9 cellular contexts compared by ENCODE assay signal in genomic region chr1:2275796-2276536, GRCh38. TPM values are rescaled to one million over a fixed set of nuclear protein-coding genes. Genes with fewer than 3 reads are reported as not detected.
A peak's percentile ranks its signal among the peaks of the same experiment; 100 is the strongest.
DNase-seq lines count a peak whose midpoint lies in the region; ATAC-seq, FAIRE-seq and TF ChIP-seq lines count a peak whose summit lies in the region.
"Had no signal": no experiment of that assay in that cellular context is flagged by ENCODE, and none has a peak within 500 bp of the region (broad histone marks: within the 10 kb centered on the region; RNA-seq: fewer than 3 reads in every experiment).

No MANE protein-coding gene starts in this region.

- no peak overlapping the region for H3K9ac ChIP-seq in HepG2 (ENCODE audit: insufficient read depth, low read depth, low read length)

- no peak for TF ChIP-seq POLR2A in HepG2 (IDR thresholded peaks at IDR 0.05; ENCODE audit: insufficient read depth in 1 of 2, low read depth in 2 of 2, low read length in 2 of 2)
- no peak for TF ChIP-seq POLR2A in thyroid gland (IDR thresholded peaks at IDR 0.05)

- H3K4me3 ChIP-seq in HepG2 (replicated peaks in 1 of 3; ENCODE audit: insufficient read depth in 1 of 3, low read depth in 2 of 3, low read length in 3 of 3) (no peak overlapping the region), thyroid gland (replicated peaks in 1 of 3) (no peak overlapping the region)

- peaks cover 82% of the 10 kb centered on the region for H3K79me2 ChIP-seq in HepG2 (ENCODE audit: insufficient read depth, low read length)

- H3K27me3 Mint-ChIP-seq in activated CD4-positive, alpha-beta memory T cell treated with anti-CD3 and anti-CD28 coated beads, Interleukin-2, amount 10 ng/mL, durations not matched to agents 7 days and 5 days = no peaks in the 10 kb centered on the region
- H3K27me3 Mint-ChIP-seq in activated CD4-positive, alpha-beta memory T cell treated with anti-CD3 and anti-CD28 coated beads for 36 hours = no peaks in the 10 kb centered on the region

- WGBS in HepG2 (ENCODE audit: low lambda C conversion rate) = 69% methylated on average over 9 of the region's 14 CpGs
- 13 to 22% methylated on average over 11 to 14 of the region's 14 CpGs for WGBS in thyroid gland, 2 donors

- no peak for DNase-seq in activated CD4-positive, alpha-beta memory T cell treated with anti-CD3 and anti-CD28 coated beads, Interleukin-2, amount 10 ng/mL, durations not matched to agents 7 days and 5 days
- DNase-seq in activated CD4-positive, alpha-beta memory T cell treated with anti-CD3 and anti-CD28 coated beads for 36 hours = no peak
- DNase-seq in amniotic epithelial cell (ENCODE audit: low read depth) (peak; percentile 87), HepG2 (ENCODE audit: low spot score) (no peak), thyroid gland (peak; percentile 85 to 86), NOMO-1 (lab: John Stamatoyannopoulos, UW; ENCODE audit: unreplicated experiment in 2 of 2) (no peak), mucosa of gallbladder (ENCODE audit: low spot score) (no peak), NCI-H1092 treated with DMSO at 0.1 percent for 48 hours (lab: John Stamatoyannopoulos, UW) (no peak)
- DNase-seq: COR-L47 had no signal

- peak overlapping the region; percentile 2 for H3K27ac ChIP-seq in HepG2 (ENCODE audit: extremely low read length, insufficient read depth, low read length)
- peak overlapping the region; percentile 66 to 75 (median 72) for H3K27ac ChIP-seq in thyroid gland

- no TSS peak for BruUV-seq in HepG2 (replicated peaks; lab: Mats Ljungman, UMichigan)

- H3K27ac Mint-ChIP-seq in activated CD4-positive, alpha-beta memory T cell treated with anti-CD3 and anti-CD28 coated beads, Interleukin-2, amount 10 ng/mL, durations not matched to agents 7 days and 5 days = peak overlapping the region; percentile 52
- H3K27ac Mint-ChIP-seq in activated CD4-positive, alpha-beta memory T cell treated with anti-CD3 and anti-CD28 coated beads for 36 hours = no peak overlapping the region

- in situ Hi-C loops in HepG2 (cut with HindIII; ENCODE audit: extremely low pct_ligation_motif_present, low pct_unique_long_range_greater_than_20kb) = no loop called here

- H3K4me1 Mint-ChIP-seq in activated CD4-positive, alpha-beta memory T cell treated with anti-CD3 and anti-CD28 coated beads, Interleukin-2, amount 10 ng/mL, durations not matched to agents 7 days and 5 days = peaks cover 21% of the 10 kb centered on the region
- peaks cover 49% of the 10 kb centered on the region for H3K4me1 Mint-ChIP-seq in activated CD4-positive, alpha-beta memory T cell treated with anti-CD3 and anti-CD28 coated beads for 36 hours (ENCODE audit: low read depth)

- no peaks in the 10 kb centered on the region for H3K9me3 Mint-ChIP-seq in activated CD4-positive, alpha-beta memory T cell treated with anti-CD3 and anti-CD28 coated beads, Interleukin-2, amount 10 ng/mL, durations not matched to agents 7 days and 5 days
- H3K9me3 Mint-ChIP-seq in activated CD4-positive, alpha-beta memory T cell treated with anti-CD3 and anti-CD28 coated beads for 36 hours = no peaks in the 10 kb centered on the region

- H3K4me1 ChIP-seq in HepG2 (ENCODE audit: insufficient read depth, low read length) (peaks cover 60% of the 10 kb centered on the region), thyroid gland (peaks cover 84 to 91% of the 10 kb centered on the region in 2 donors)

- H3K4me2 ChIP-seq in HepG2 (ENCODE audit: low read depth, low read length) = no peak overlapping the region

- intact Hi-C loops in activated CD4-positive, alpha-beta memory T cell treated with anti-CD3 and anti-CD28 coated beads for 36 hours (cut with micrococcal nuclease) = no loop called here
- intact Hi-C loops in HepG2 (cut with micrococcal nuclease; ENCODE audit: unreplicated experiment) = no loop called here
- intact Hi-C loops in thyroid gland (cut with DNase I) = no loop called here

- H4K20me1 ChIP-seq in HepG2 (ENCODE audit: insufficient read depth, low read length) = peaks cover 58% of the 10 kb centered on the region

- TF ChIP-seq EP300 in HepG2 (IDR thresholded peaks at IDR 0.05; ENCODE audit: low read depth in 2 of 2, low read length in 2 of 2) (no peak), HepG2 (CRISPR knock-in tag; IDR thresholded peaks at IDR 0.05; ENCODE audit: borderline replicate concordance) (no peak)

- no peak overlapping the region for H2AFZ ChIP-seq in HepG2 (ENCODE audit: low read length)

- no peak for ATAC-seq in HepG2

- H3K36me3 ChIP-seq in HepG2 (replicated peaks in 1 of 2; ENCODE audit: control insufficient read depth in 1 of 2, insufficient read depth in 2 of 2, low read length in 2 of 2) (peaks cover 3 to 14% of the 10 kb centered on the region in 2 experiments; a peak in 3 of 5 replicates), thyroid gland (no peaks in the 10 kb centered on the region)

- FAIRE-seq in HepG2 (lab: Jason Lieb, UNC) = no peak

- H3K9me3 ChIP-seq in HepG2 (ENCODE audit: low read length) (no peaks in the 10 kb centered on the region), thyroid gland (no peaks in the 10 kb centered on the region)

- H3K27me3 ChIP-seq in HepG2 (ENCODE audit: control insufficient read depth in 1 of 2, insufficient read depth in 2 of 2, low read length in 2 of 2) = no peaks in the 10 kb centered on the region
- H3K27me3 ChIP-seq in thyroid gland = no peaks in the 10 kb centered on the region

- CTCF ChIA-PET in activated CD4-positive, alpha-beta memory T cell treated with anti-CD3 and anti-CD28 coated beads, Interleukin-2, amount 10 ng/mL, durations not matched to agents 7 days and 5 days (lab: Charles Lee) = no interaction called here
- CTCF ChIA-PET in activated CD4-positive, alpha-beta memory T cell treated with anti-CD3 and anti-CD28 coated beads for 36 hours (lab: Charles Lee) = no interaction called here
- CTCF ChIA-PET in HepG2 (lab: Yijun Ruan, JAX; ENCODE audit: low intra/inter-chr PET ratio, low total read pairs) = no interaction called here

- H3K36me3 Mint-ChIP-seq in activated CD4-positive, alpha-beta memory T cell treated with anti-CD3 and anti-CD28 coated beads, Interleukin-2, amount 10 ng/mL, durations not matched to agents 7 days and 5 days (ENCODE audit: low read depth) = peaks cover 36% of the 10 kb centered on the region
- peaks cover 8% of the 10 kb centered on the region for H3K36me3 Mint-ChIP-seq in activated CD4-positive, alpha-beta memory T cell treated with anti-CD3 and anti-CD28 coated beads for 36 hours

- no peak for TF ChIP-seq RAD21 in HepG2 (CRISPR knock-in tag; IDR thresholded peaks at IDR 0.05)

- POLR2A ChIA-PET in activated CD4-positive, alpha-beta memory T cell treated with anti-CD3 and anti-CD28 coated beads, Interleukin-2, amount 10 ng/mL, durations not matched to agents 7 days and 5 days (lab: Charles Lee) = no interaction called here
- POLR2A ChIA-PET in activated CD4-positive, alpha-beta memory T cell treated with anti-CD3 and anti-CD28 coated beads for 36 hours (lab: Charles Lee) = no interaction called here
- POLR2A ChIA-PET in HepG2 (lab: Yijun Ruan, JAX) = no interaction called here

- H3K4me3 Mint-ChIP-seq in activated CD4-positive, alpha-beta memory T cell treated with anti-CD3 and anti-CD28 coated beads, Interleukin-2, amount 10 ng/mL, durations not matched to agents 7 days and 5 days = no peak overlapping the region
- H3K4me3 Mint-ChIP-seq in activated CD4-positive, alpha-beta memory T cell treated with anti-CD3 and anti-CD28 coated beads for 36 hours = no peak overlapping the region

- TF ChIP-seq CTCF in HepG2 (CRISPR knock-in tag; IDR thresholded peaks at IDR 0.05) (no peak; the same call in 1 of the 2 replicates), thyroid gland (IDR thresholded peaks at IDR 0.05) (peak in 3 of 6 experiments; percentile 30 to 41 (median 40))

TF ChIP-seq in HepG2, 621 proteins besides CTCF, POLR2A, EP300 and RAD21 (continues in another document):
- TF ChIP-seq GTF2F1 (IDR thresholded peaks at IDR 0.05; ENCODE audit: low read length) (no peak), CEBPB (IDR thresholded peaks at IDR 0.05; ENCODE audit: borderline replicate concordance, low read depth, low read length) (peak; percentile 69; the same call in 1 of the 2 replicates), CEBPG (CRISPR knock-in tag; IDR thresholded peaks at IDR 0.05) (0 out of 2 replicates have a peak, but pooled peaks have one; percentile 48)

RNA-seq across cellular contexts. Expression of gene SKI, which starts 47.8 kb away (rescaled TPM):
- total RNA-seq in activated CD4-positive, alpha-beta memory T cell treated with anti-CD3 and anti-CD28 coated beads, Interleukin-2, amount 10 ng/mL, durations not matched to agents 7 days and 5 days = 10 to 100 TPM; 58.0 to 61.5 TPM
- 10 to 100 TPM; 28.3 to 28.9 TPM for total RNA-seq in activated CD4-positive, alpha-beta memory T cell treated with anti-CD3 and anti-CD28 coated beads for 36 hours
- total RNA-seq in HepG2 (2016; rRNA removed; fragmentation: Illumina TruSeq; extraction: Trizol) (6.9 and 9.6 TPM in 2 replicates), thyroid gland (10 to 100 TPM; 31.4 to 59.6 (median 39.9) TPM), mucosa of gallbladder (78.9 TPM)
- 3.4 and 6.3 TPM in 2 replicates for total RNA-seq in HepG2 (2016; cell fraction: cytosol; rRNA removed; fragmentation: Illumina TruSeq; extraction: Trizol; ENCODE audit: low read depth)
- 7.7 and 7.9 TPM in 2 replicates for total RNA-seq in HepG2 (2016; cell fraction: insoluble cytoplasmic fraction; rRNA removed; fragmentation: Illumina TruSeq; extraction: Trizol)
- total RNA-seq in HepG2 (2016; cell fraction: membrane; rRNA removed; fragmentation: Illumina TruSeq; extraction: Trizol) = 4.6 and 5.7 TPM in 2 replicates
- total RNA-seq in HepG2 (2016; cell fraction: nucleus; rRNA removed; fragmentation: Illumina TruSeq; extraction: Trizol) = 10.6 and 12.2 TPM in 2 replicates
- polyA plus RNA-seq in HepG2 (2011; rRNA removed) = 4.7 and 5.9 TPM in 2 replicates
- polyA plus RNA-seq in HepG2 (2011; cell fraction: cytosol; rRNA removed) = 3.8 and 4.2 TPM in 2 replicates
- polyA plus RNA-seq in HepG2 (2011; cell fraction: nucleus; rRNA removed) = 20.3 and 21.2 TPM in 2 replicates
- polyA plus RNA-seq in HepG2 (2012) = 10.1 and 12.3 TPM in 2 replicates
- 0.60 and 0.83 TPM in 2 replicates for polyA plus RNA-seq in HepG2 (2016; cell fraction: cytosol; fragmentation: Illumina TruSeq; extraction: Trizol; ENCODE audit: low read depth)
- 16.7 and 23.3 TPM in 2 replicates for polyA plus RNA-seq in HepG2 (2016; cell fraction: insoluble cytoplasmic fraction; fragmentation: Illumina TruSeq; extraction: Trizol; ENCODE audit: low read depth)
- polyA plus RNA-seq in HepG2 (2016; cell fraction: membrane; fragmentation: Illumina TruSeq; extraction: Trizol; ENCODE audit: low read depth) = 3.7 and 4.4 TPM in 2 replicates
- polyA plus RNA-seq in HepG2 (2016; cell fraction: nucleus; fragmentation: Illumina TruSeq; extraction: Trizol; ENCODE audit: insufficient read depth, low read depth) = 33.8 and 34.3 TPM in 2 replicates
- polyA minus RNA-seq in HepG2 (2011; rRNA and poly(A)+ RNA removed; ENCODE audit: low replicate concordance) = 4.4 and 14.7 TPM in 2 replicates
- 16.7 and 22.2 TPM in 2 replicates for polyA minus RNA-seq in HepG2 (2011; cell fraction: cytosol; rRNA and poly(A)+ RNA removed)
- 10.9 and 12.1 TPM in 2 replicates for polyA minus RNA-seq in HepG2 (2011; cell fraction: nucleus; rRNA and poly(A)+ RNA removed)

Comparison
In these comparisons a context has a peak if more than half of its experiments do, and no peak if none do; other contexts are left out.
1. DNase-seq: peak in amniotic epithelial cell (single experiment) and thyroid gland (2 of 2); none in activated CD4-positive, alpha-beta memory T cell treated with anti-CD3 and anti-CD28 coated beads, Interleukin-2, amount 10 ng/mL, durations not matched to agents 7 days and 5 days (single experiment), activated CD4-positive, alpha-beta memory T cell treated with anti-CD3 and anti-CD28 coated beads for 36 hours (single experiment), HepG2 (single experiment), NOMO-1 (0 of 2), mucosa of gallbladder (single experiment) and NCI-H1092 treated with DMSO at 0.1 percent for 48 hours (single experiment).